ENCODE assay signal across 1 cellular context in genomic region chr11:112886707-112887370, GRCh38.
TF ChIP-seq lines count a peak whose summit lies in the region.

No MANE protein-coding gene starts in this region.

TF ChIP-seq in HEK293, 187 proteins besides CTCF, POLR2A, EP300 and RAD21 (continued from another document):
- TF ChIP-seq, protein P1, sequence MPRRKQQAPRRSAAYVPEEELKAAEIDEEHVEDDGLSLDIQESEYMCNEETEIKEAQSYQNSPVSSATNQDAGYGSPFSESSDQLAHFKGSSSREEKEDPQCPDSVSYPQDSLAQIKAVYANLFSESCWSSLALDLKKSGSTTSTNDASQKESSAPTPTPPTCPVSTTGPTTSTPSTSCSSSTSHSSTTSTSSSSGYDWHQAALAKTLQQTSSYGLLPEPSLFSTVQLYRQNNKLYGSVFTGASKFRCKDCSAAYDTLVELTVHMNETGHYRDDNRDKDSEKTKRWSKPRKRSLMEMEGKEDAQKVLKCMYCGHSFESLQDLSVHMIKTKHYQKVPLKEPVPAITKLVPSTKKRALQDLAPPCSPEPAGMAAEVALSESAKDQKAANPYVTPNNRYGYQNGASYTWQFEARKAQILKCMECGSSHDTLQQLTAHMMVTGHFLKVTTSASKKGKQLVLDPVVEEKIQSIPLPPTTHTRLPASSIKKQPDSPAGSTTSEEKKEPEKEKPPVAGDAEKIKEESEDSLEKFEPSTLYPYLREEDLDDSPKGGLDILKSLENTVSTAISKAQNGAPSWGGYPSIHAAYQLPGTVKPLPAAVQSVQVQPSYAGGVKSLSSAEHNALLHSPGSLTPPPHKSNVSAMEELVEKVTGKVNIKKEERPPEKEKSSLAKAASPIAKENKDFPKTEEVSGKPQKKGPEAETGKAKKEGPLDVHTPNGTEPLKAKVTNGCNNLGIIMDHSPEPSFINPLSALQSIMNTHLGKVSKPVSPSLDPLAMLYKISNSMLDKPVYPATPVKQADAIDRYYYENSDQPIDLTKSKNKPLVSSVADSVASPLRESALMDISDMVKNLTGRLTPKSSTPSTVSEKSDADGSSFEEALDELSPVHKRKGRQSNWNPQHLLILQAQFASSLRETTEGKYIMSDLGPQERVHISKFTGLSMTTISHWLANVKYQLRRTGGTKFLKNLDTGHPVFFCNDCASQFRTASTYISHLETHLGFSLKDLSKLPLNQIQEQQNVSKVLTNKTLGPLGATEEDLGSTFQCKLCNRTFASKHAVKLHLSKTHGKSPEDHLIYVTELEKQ (tag by site-specific recombination; IDR thresholded peaks at IDR 0.05; ENCODE audit: borderline replicate concordance) = no peak
- TF ChIP-seq ZNF2 (tag by site-specific recombination; IDR thresholded peaks at IDR 0.05) = no peak
- no peak for TF ChIP-seq ZNF549 (tag by site-specific recombination; IDR thresholded peaks at IDR 0.05)
- TF ChIP-seq ZNF133 (tag by site-specific recombination; IDR thresholded peaks at IDR 0.05) = no peak
- TF ChIP-seq ZNF513 (tag by site-specific recombination; IDR thresholded peaks at IDR 0.05) = no peak
- TF ChIP-seq, protein P2, sequence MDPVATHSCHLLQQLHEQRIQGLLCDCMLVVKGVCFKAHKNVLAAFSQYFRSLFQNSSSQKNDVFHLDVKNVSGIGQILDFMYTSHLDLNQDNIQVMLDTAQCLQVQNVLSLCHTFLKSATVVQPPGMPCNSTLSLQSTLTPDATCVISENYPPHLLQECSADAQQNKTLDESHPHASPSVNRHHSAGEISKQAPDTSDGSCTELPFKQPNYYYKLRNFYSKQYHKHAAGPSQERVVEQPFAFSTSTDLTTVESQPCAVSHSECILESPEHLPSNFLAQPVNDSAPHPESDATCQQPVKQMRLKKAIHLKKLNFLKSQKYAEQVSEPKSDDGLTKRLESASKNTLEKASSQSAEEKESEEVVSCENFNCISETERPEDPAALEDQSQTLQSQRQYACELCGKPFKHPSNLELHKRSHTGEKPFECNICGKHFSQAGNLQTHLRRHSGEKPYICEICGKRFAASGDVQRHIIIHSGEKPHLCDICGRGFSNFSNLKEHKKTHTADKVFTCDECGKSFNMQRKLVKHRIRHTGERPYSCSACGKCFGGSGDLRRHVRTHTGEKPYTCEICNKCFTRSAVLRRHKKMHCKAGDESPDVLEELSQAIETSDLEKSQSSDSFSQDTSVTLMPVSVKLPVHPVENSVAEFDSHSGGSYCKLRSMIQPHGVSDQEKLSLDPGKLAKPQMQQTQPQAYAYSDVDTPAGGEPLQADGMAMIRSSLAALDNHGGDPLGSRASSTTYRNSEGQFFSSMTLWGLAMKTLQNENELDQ (tag by site-specific recombination; IDR thresholded peaks at IDR 0.05; ENCODE audit: low read depth) = no peak
- TF ChIP-seq ZNF843 (tag by site-specific recombination; IDR thresholded peaks at IDR 0.05) = no peak
- 0 out of 2 replicates have a peak, but pooled peaks have one; percentile 12 for TF ChIP-seq ZNF184 (tag by site-specific recombination; IDR thresholded peaks at IDR 0.05)
- peak; percentile 70 for TF ChIP-seq ZBTB21 (tag by site-specific recombination; IDR thresholded peaks at IDR 0.05)
- peak; percentile 80 for TF ChIP-seq ZNF629 (tag by site-specific recombination; IDR thresholded peaks at IDR 0.05)
- TF ChIP-seq, protein P3, sequence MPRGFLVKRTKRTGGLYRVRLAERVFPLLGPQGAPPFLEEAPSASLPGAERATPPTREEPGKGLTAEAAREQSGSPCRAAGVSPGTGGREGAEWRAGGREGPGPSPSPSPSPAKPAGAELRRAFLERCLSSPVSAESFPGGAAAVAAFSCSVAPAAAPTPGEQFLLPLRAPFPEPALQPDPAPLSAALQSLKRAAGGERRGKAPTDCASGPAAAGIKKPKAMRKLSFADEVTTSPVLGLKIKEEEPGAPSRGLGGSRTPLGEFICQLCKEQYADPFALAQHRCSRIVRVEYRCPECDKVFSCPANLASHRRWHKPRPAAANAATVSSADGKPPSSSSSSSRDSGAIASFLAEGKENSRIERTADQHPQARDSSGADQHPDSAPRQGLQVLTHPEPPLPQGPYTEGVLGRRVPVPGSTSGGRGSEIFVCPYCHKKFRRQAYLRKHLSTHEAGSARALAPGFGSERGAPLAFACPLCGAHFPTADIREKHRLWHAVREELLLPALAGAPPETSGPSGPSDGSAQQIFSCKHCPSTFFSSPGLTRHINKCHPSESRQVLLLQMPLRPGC (tag by site-specific recombination; IDR thresholded peaks at IDR 0.05) = no peak
- TF ChIP-seq SCRT1 (tag by site-specific recombination; IDR thresholded peaks at IDR 0.05; ENCODE audit: borderline replicate concordance) = no peak
- TF ChIP-seq, protein P4, sequence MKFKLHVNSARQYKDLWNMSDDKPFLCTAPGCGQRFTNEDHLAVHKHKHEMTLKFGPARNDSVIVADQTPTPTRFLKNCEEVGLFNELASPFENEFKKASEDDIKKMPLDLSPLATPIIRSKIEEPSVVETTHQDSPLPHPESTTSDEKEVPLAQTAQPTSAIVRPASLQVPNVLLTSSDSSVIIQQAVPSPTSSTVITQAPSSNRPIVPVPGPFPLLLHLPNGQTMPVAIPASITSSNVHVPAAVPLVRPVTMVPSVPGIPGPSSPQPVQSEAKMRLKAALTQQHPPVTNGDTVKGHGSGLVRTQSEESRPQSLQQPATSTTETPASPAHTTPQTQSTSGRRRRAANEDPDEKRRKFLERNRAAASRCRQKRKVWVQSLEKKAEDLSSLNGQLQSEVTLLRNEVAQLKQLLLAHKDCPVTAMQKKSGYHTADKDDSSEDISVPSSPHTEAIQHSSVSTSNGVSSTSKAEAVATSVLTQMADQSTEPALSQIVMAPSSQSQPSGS (tag by site-specific recombination; IDR thresholded peaks at IDR 0.05; ENCODE audit: low read depth) = peak; percentile 80
- no peak for TF ChIP-seq REST (tag by site-specific recombination; IDR thresholded peaks at IDR 0.05)
- TF ChIP-seq ZBTB17 (tag by site-specific recombination; IDR thresholded peaks at IDR 0.05) = peak; percentile 55
- TF ChIP-seq HOXD13 (CRISPR knock-in tag; IDR thresholded peaks at IDR 0.05; ENCODE audit: borderline replicate concordance) = no peak
